In the genomic region with DNA sequence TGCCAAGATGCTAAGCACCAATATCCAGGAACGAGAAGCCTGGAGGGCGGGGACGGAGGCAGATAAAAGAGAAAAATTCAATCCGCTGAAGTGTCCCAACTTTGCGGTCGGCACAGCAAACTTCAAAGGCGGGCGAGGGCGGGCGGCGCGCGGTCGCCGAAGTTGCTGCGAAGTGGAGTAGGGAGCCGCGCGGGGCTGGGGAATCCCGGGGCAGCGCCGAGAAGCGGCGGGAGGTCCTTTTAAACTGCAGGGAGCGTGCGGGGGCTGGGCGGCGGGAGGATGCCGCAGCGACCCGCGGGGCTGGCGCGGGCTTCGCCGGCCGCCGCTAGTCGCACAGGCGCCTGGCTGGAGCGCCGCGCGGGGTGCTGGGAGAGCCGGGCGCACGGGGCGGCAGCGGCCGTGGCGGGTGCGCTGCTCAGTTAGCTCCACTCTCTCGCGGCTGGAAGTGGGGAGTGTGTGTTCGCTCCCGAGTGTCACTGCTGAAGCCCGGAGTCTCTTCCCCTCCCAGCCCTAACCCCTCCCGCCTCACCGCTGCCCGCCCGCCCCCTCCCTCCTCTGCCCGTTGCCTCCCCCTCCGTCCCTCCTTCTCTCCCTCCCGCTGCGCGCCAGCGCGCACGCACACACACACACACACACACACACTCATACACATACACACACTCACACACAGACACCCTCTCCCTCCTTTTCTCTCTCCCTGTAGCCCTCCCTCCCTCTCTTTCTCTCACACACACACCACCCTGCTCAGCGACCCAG, we compare ENCODE assay signal across 9 cellular contexts. TPM values are rescaled to one million over a fixed set of nuclear protein-coding genes. Genes with fewer than 3 reads are reported as not detected.
DNase-seq lines count a peak whose midpoint lies in the region; ATAC-seq and TF ChIP-seq lines count a peak whose summit lies in the region.
"Had no signal": no experiment of that assay in that cellular context is flagged by ENCODE, and none has a peak within 500 bp of the region (broad histone marks: within the 10 kb centered on the region; RNA-seq: fewer than 3 reads in every experiment).

A gene with protein sequence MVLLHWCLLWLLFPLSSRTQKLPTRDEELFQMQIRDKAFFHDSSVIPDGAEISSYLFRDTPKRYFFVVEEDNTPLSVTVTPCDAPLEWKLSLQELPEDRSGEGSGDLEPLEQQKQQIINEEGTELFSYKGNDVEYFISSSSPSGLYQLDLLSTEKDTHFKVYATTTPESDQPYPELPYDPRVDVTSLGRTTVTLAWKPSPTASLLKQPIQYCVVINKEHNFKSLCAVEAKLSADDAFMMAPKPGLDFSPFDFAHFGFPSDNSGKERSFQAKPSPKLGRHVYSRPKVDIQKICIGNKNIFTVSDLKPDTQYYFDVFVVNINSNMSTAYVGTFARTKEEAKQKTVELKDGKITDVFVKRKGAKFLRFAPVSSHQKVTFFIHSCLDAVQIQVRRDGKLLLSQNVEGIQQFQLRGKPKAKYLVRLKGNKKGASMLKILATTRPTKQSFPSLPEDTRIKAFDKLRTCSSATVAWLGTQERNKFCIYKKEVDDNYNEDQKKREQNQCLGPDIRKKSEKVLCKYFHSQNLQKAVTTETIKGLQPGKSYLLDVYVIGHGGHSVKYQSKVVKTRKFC (minus strand): TSS at position 456 of the 756 bp plus-strand sequence. CDS start 26,698 bp downstream, outside the sequence.

- no peaks in the 10 kb centered on the region for H3K36me3 ChIP-seq in ovary

- peak within 1 kb of the TSS; percentile 54 for H3K4me3 ChIP-seq in ovary

- TF ChIP-seq POLR2A in ovary (IDR thresholded peaks at IDR 0.05) = peak; percentile 29

- TF ChIP-seq CTCF in ovary (IDR thresholded peaks at IDR 0.05) = no peak

- H3K27ac ChIP-seq in ovary = peak within 1 kb of the TSS; percentile 67 to 87

- TF ChIP-seq EP300 in ovary (IDR thresholded peaks at IDR 0.05) = no peak

- no peaks in the 10 kb centered on the region for H3K27me3 ChIP-seq in ovary

- peak; percentile 19 for DNase-seq in NCI-H2029 (lab: John Stamatoyannopoulos, UW)
- DNase-seq in NCI-H2029 treated with DMSO at 0.1 percent for 48 hours (lab: John Stamatoyannopoulos, UW) = no peak
- DNase-seq in NCI-H69 (lab: John Stamatoyannopoulos, UW) = peak; percentile 54
- peak; percentile 29 for DNase-seq in activated gamma-delta T cell treated with Interleukin-2 at 50 U/mL for 16 hours
- DNase-seq in Right ventricle myocardium superior = peak; percentile 57
- DNase-seq in ovary = peak; percentile 75 to 90 (median 82)
- DNase-seq in NCI-H774 (lab: John Stamatoyannopoulos, UW) = no peak
- DNase-seq: DND-41 had no signal

- intact Hi-C loops in Right ventricle myocardium superior (cut with DNase I) (loop anchor here (10.0 kb wide), 1 partner anchor 147 kb away; a partner anchor contains a TSS), ovary (cut with DNase I) (loop anchor here in 3 of 4 donors (5.0 kb wide), 1 partner anchor 150 kb away; a partner anchor contains a TSS)

- 0 to 1% (median 0%) methylated on average over 67 to 70 of the region's 70 CpGs for WGBS in ovary, 3 donors

- peaks cover 2% of the 10 kb centered on the region for H3K4me1 ChIP-seq in ovary (ENCODE audit: insufficient read depth)

- H3K9me3 ChIP-seq in ovary = no peaks in the 10 kb centered on the region

- ATAC-seq in Right ventricle myocardium superior (ENCODE audit: poor library complexity) (peak; percentile 89), GM19023 (IDR thresholded peaks at IDR 0.05; ENCODE audit: unreplicated experiment) (no peak)

RNA-seq across cellular contexts. Expression of the gene that starts here (rescaled TPM):
- total RNA-seq in Right ventricle myocardium superior (8.1 TPM), ovary (10 to 100 TPM; 20.6 to 68.0 (median 46.6) TPM)
- polyA plus RNA-seq in ovary = 10 to 100 TPM; 32.6 to 44.6 TPM

Comparison
In these comparisons a context has a peak if more than half of its experiments do, and no peak if none do; other contexts are left out.
1. DNase-seq: peak in NCI-H2029 (single experiment), NCI-H69 (single experiment), activated gamma-delta T cell treated with Interleukin-2 at 50 U/mL for 16 hours (single experiment), Right ventricle myocardium superior (single experiment) and ovary (5 of 5); none in NCI-H2029 treated with DMSO at 0.1 percent for 48 hours (single experiment) and NCI-H774 (single experiment).